ENCODE assay signal across 10 cellular contexts in the genomic region with DNA sequence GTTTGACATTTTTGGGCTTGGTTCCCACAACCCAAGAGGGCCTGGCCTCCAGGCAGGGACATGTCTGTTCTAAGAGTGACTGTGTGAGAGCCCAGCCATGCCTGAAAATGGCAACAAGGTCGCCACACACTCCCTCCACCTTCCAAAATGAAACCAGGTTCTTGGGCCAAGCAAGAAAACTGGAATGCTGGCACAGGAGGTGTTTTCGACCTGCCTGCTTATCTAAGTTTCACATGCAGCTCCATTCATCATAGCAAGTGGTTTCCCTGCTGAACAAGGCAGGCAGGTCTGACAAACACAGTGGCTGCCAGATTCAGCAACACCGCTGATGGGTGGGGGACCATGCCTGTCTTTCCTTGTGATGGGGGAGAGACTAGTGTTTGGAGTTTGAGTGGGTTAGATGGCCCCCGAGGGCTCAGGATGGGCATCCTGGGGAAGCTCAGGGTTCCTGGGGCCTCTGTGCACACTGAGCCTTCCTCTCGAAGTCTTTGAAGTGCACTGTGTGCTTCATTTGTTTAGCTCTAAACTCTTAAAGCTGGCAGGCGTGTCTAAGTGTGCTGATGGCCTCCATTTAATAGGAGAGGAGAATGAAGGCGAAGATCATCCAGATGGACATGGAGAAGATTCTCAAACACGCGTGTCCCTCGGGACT. TPM values are rescaled to one million over a fixed set of nuclear protein-coding genes. Genes with fewer than 3 reads are reported as not detected.
DNase-seq lines count a peak whose midpoint lies in the region; ATAC-seq and TF ChIP-seq lines count a peak whose summit lies in the region.
"Had no signal": no experiment of that assay in that cellular context is flagged by ENCODE, and none has a peak within 500 bp of the region (broad histone marks: within the 10 kb centered on the region; RNA-seq: fewer than 3 reads in every experiment).

No MANE protein-coding gene starts in this region.

- peak overlapping the region; percentile 6 to 82 for H3K27ac ChIP-seq in coronary artery
- H3K27ac ChIP-seq in tibial artery: peak overlapping the region; percentile 61 to 71

- DNase-seq in NCI-H226 (peak; percentile 63), coronary artery (ENCODE audit: low spot score) (no peak), lung microvascular endothelial cell (ENCODE audit: low read depth in 2 of 2) (peak; percentile 48 to 78), tibial artery (peak in 1 of 2 donors; percentile 68), ureter (ENCODE audit: low spot score) (no peak), CD1c-positive myeloid dendritic cell (ENCODE audit: extremely low spot score) (no peak)
- DNase-seq: activated naive CD4-positive, alpha-beta T cell treated with Interleukin-2 at 50 U/mL for 16 hours; stimulated activated CD4-positive, alpha-beta T cell treated with anti-CD3 and anti-CD28 coated beads, Interleukin-12 subunit alpha, Interleukin-12 subunit beta, amount 100 ng/mL, for 4 hours had no signal

- no peak for TF ChIP-seq CTCF in coronary artery (IDR thresholded peaks at IDR 0.05)
- TF ChIP-seq CTCF in tibial artery (IDR thresholded peaks at IDR 0.05): no peak

- H3K4me1 ChIP-seq in tibial artery: peaks cover 0 to 43% (median 24%) of the 10 kb centered on the region in 4 donors

- H3K36me3 ChIP-seq in tibial artery: no peaks in the 10 kb centered on the region
- H3K36me3 ChIP-seq: MG63 had no signal

- H3K9me3 ChIP-seq in tibial artery: no peaks in the 10 kb centered on the region
- H3K9me3 ChIP-seq: MG63 had no signal

- no peak for ATAC-seq in GM21423 (IDR thresholded peaks at IDR 0.05; ENCODE audit: unreplicated experiment)

- no peak overlapping the region for H3K4me3 ChIP-seq in coronary artery
- H3K4me3 ChIP-seq in tibial artery: no peak overlapping the region
- H3K4me3 ChIP-seq: MG63 had no signal

- intact Hi-C loops in tibial artery (cut with DNase I; ENCODE audit: low total_unique reads): no loop called here

- no peaks in the 10 kb centered on the region for H3K27me3 ChIP-seq in tibial artery
- H3K27me3 ChIP-seq: MG63 had no signal

RNA-seq across cellular contexts. Expression of a gene that starts 17.9 kb away (rescaled TPM):
- total RNA-seq in lung microvascular endothelial cell: 54.5 and 130 TPM in 2 replicates
- 68.1 TPM for total RNA-seq in ureter

Comparison
In these comparisons a context has a peak if more than half of its experiments do, and no peak if none do; other contexts are left out.
1. DNase-seq: peak in NCI-H226 (single experiment) and lung microvascular endothelial cell (2 of 2); none in coronary artery (single experiment), ureter (single experiment) and CD1c-positive myeloid dendritic cell (single experiment).